Comparison of ENCODE assay signal across 25 cellular contexts in the genomic region with DNA sequence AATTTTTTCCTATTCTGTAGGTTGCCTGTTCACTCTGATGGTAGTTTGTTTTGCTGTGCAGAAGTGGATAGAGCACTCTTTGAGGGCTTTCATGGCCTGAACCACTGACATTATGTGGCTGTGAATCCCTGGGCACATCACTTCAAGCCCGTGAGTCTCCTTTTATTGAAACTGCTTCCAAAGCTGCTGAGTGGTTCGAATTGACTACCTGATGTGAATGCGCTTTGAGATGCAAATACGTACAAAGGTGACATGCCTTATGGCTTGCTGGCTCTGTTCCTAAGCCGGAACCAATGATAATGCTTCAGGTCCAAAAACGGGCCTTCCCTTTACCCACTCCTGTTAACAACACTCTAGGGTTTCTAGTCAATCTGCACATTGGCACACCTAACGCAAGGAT. TPM values are rescaled to one million over a fixed set of nuclear protein-coding genes. Genes with fewer than 3 reads are reported as not detected.
"Had no signal": no experiment of that assay in that cellular context is flagged by ENCODE, and none has a peak within 500 bp of the region (broad histone marks: within the 10 kb centered on the region; RNA-seq: fewer than 3 reads in every experiment).

No MANE protein-coding gene starts in this region.

- H3K27ac Mint-ChIP-seq: IgD-negative memory B cell had no signal

- H3K4me3 Mint-ChIP-seq: IgD-negative memory B cell had no signal

- H3K4me3 ChIP-seq: K562 had no signal

- H3K4me1 Mint-ChIP-seq: IgD-negative memory B cell had no signal

- H3K9me3 ChIP-seq: SK-N-SH had no signal

- ATAC-seq: K562, Panc1, PC-3 had no signal

- H3K4me2 ChIP-seq: KMS-11, SK-N-SH had no signal

- H3K27ac ChIP-seq: HL-60, KMS-11, RWPE1 had no signal

- H3K36me3 Mint-ChIP-seq: IgD-negative memory B cell had no signal

- DNase-seq: Kasumi-1, MM.1S, NCI-H1092 treated with DMSO at 0.1 percent for 48 hours, NCI-H1436, NCI-H187, NCI-H2029, NCI-H2081 treated with DMSO at 0.1 percent for 48 hours, NCI-H2171 treated with DMSO at 0.1 percent for 48 hours, NCI-H524, NCI-H69, NCI-H774, PC-3, SHP77, SK-N-SH, SW 1271 had no signal

- H3K9me2 ChIP-seq: SK-N-SH had no signal

RNA-seq across cellular contexts. Expression of a gene that starts 34.3 kb away (rescaled TPM):
- total RNA-seq: K562, M059J, NCI-H460, OCI-LY7, PC-3 had no signal
- polyA plus RNA-seq: IgD-negative memory B cell, K562, SK-N-SH had no signal

RNA-seq across cellular contexts. Expression of a gene that starts 38.5 kb away (rescaled TPM):
- total RNA-seq: M059J, NCI-H460, OCI-LY7, PC-3, SK-MEL-5 had no signal
- polyA plus RNA-seq: IgD-negative memory B cell, SK-N-SH had no signal
